ENCODE assay signal across 8 cellular contexts in genomic region chr10:110803830-110804338, GRCh38.
DNase-seq lines count a peak whose midpoint lies in the region; ATAC-seq and TF ChIP-seq lines count a peak whose summit lies in the region.

No MANE protein-coding gene starts in this region.

- in situ Hi-C loops in GM13976 (cut with MboI; ENCODE audit: low sequenced_read_pairs, unreplicated experiment), result no loop called here
- in situ Hi-C loops in brain microvascular endothelial cell (cut with HindIII; ENCODE audit: low pct_ligation_motif_present, low sequenced_read_pairs), result no loop called here

- ATAC-seq in HG02885 (IDR thresholded peaks at IDR 0.05; ENCODE audit: poor library complexity, unreplicated experiment), result peak; percentile 52

- no peak overlapping the region for H3K27ac ChIP-seq in brain microvascular endothelial cell
- peak overlapping the region in 4 of 8 donors; percentile 10 to 65 (median 56) for H3K27ac ChIP-seq in spleen
- H3K27ac ChIP-seq in effector memory CD4-positive, alpha-beta T cell (ENCODE audit: insufficient read depth, low read length, poor library complexity, severe bottlenecking), result no peak overlapping the region

- H3K27me3 ChIP-seq in brain microvascular endothelial cell (replicated peaks), result no peaks in the 10 kb centered on the region
- H3K27me3 ChIP-seq in spleen (replicated peaks in 1 of 7), result no peaks in the 10 kb centered on the region
- H3K27me3 ChIP-seq in effector memory CD4-positive, alpha-beta T cell (replicated peaks; ENCODE audit: control insufficient read depth, insufficient read depth, low read length, poor library complexity, severe bottlenecking), result no peaks in the 10 kb centered on the region

- no peaks in the 10 kb centered on the region for H3K9me3 ChIP-seq in spleen
- no peaks in the 10 kb centered on the region for H3K9me3 ChIP-seq in effector memory CD4-positive, alpha-beta T cell (ENCODE audit: control insufficient read depth, low read length)

- 29 to 43% (median 32%) methylated on average over 6 of the region's 6 CpGs for WGBS in spleen, 5 donors

- peak; percentile 78 for TF ChIP-seq CTCF in GM13976 (IDR thresholded peaks at IDR 0.05; ENCODE audit: borderline replicate concordance, control extremely low read depth, extremely low read depth, insufficient read depth, missing control alignments)
- peak; percentile 80 for TF ChIP-seq CTCF in brain microvascular endothelial cell (IDR thresholded peaks at IDR 0.05; ENCODE audit: low read depth, low read length, missing control alignments)
- peak; percentile 38 to 78 (median 71) for TF ChIP-seq CTCF in spleen (IDR thresholded peaks at IDR 0.05 in 8 of 11, conservative IDR thresholded peaks at IDR 0.05 in 3 of 11)

- no peak for TF ChIP-seq POLR2A in spleen (IDR thresholded peaks at IDR 0.05)

- intact Hi-C loops in spleen (cut with DNase I; ENCODE audit: low total_unique reads), result loop anchor here (5.0 kb wide), 2 partner anchors 68 to 88 kb away; partner anchors contain the start of gene PDCD4

- DNase-seq in AG08395 (ENCODE audit: low spot score) (peak; percentile 80), GM13976 (ENCODE audit: low spot score) (peak; percentile 56), OCI-M1 (lab: John Stamatoyannopoulos, UW) (peak; percentile 79), brain microvascular endothelial cell (no peak), iPS-NIHi7 (ENCODE audit: extremely low spot score) (peak; percentile 79), spleen (peak; percentile 79)
- no peak for DNase-seq in effector memory CD4-positive, alpha-beta T cell

- peaks cover 13 to 33% (median 25%) of the 10 kb centered on the region in 6 donors for H3K4me1 ChIP-seq in spleen
- peaks cover 26% of the 10 kb centered on the region for H3K4me1 ChIP-seq in effector memory CD4-positive, alpha-beta T cell (ENCODE audit: control insufficient read depth, insufficient read depth, low read length, poor library complexity, severe bottlenecking)

- no peak overlapping the region for H3K4me3 ChIP-seq in brain microvascular endothelial cell (ENCODE audit: low read depth, low read length)
- peak overlapping the region in 1 of 8 donors; percentile 4 for H3K4me3 ChIP-seq in spleen
- H3K4me3 ChIP-seq in effector memory CD4-positive, alpha-beta T cell (ENCODE audit: insufficient read depth, low read depth, low read length, poor library complexity, severe bottlenecking), result no peak overlapping the region

- H3K36me3 ChIP-seq in brain microvascular endothelial cell (replicated peaks) (no peaks in the 10 kb centered on the region), spleen (no peaks in the 10 kb centered on the region)
- H3K36me3 ChIP-seq in effector memory CD4-positive, alpha-beta T cell (ENCODE audit: control insufficient read depth, insufficient read depth, low read length), result no peaks in the 10 kb centered on the region

Comparison
In these comparisons a context has a peak if more than half of its experiments do, and no peak if none do; other contexts are left out.
1. DNase-seq: peak in AG08395 (single experiment), GM13976 (single experiment), OCI-M1 (single experiment), iPS-NIHi7 (single experiment) and spleen (single experiment); none in brain microvascular endothelial cell (single experiment) and effector memory CD4-positive, alpha-beta T cell (0 of 3).
2. Peak in every context shown above with its lines, with median percentiles within 50 percentile points of each other: CTCF ChIP-seq.